Comparison of ENCODE assay signal across 8 cellular contexts in the genomic region with DNA sequence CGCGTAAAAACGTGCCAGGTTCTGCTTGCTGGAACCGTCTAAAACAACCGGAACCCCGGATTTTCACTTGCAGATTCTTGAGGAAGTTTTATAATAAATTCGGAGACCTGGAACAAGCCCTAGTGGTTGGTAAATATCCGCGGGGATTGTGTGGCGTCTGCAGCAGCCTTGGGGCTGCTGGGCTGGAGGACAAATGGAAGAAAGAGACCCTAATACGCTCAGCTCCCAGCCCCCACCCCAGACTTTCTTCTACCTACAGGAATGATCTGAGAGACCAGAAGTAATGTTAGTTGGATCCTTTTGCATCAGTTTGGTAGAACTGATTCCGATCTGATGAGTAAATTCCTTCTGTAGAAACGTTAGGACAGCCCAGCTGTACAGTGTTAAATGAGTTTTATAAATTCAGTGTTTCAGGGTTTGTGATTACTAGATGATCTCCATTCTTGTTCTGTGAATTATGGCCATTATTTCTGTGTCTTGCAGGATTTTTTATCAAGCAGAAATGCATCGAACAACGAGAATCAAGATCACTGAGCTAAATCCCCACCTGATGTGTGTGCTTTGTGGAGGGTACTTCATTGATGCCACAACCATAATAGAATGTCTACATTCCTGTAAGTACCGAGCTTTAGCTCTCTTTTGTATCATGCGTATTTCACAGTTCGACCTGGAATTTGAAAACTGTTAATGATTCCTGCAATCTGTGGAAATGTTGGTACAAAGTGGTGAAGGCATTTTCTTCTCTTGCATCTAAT. TPM values are rescaled to one million over a fixed set of nuclear protein-coding genes. Genes with fewer than 3 reads are reported as not detected.
A peak's percentile ranks its signal among the peaks of the same experiment; 100 is the strongest.
DNase-seq lines count a peak whose midpoint lies in the region; ATAC-seq and TF ChIP-seq lines count a peak whose summit lies in the region.

No MANE protein-coding gene starts in this region.

- H3K27ac Mint-ChIP-seq in CD4-positive, CD25-positive, alpha-beta regulatory T cell, result peak overlapping the region; percentile 47 to 89 (median 64)

- ATAC-seq in CD4-positive, CD25-positive, alpha-beta regulatory T cell (ENCODE audit: low read depth in 2 of 2), result no peak
- no peak for ATAC-seq in GM21515 (IDR thresholded peaks at IDR 0.05; ENCODE audit: unreplicated experiment)

- peak overlapping the region; percentile 84 for H3K4me2 ChIP-seq in Loucy (ENCODE audit: low read depth, low read length, poor library complexity, severe bottlenecking)

- peaks cover 37% of the 10 kb centered on the region for H3K27me3 Mint-ChIP-seq in CD4-positive, CD25-positive, alpha-beta regulatory T cell

- peaks cover 37% of the 10 kb centered on the region for H3K4me1 ChIP-seq in CD4-positive, CD25-positive, alpha-beta regulatory T cell (ENCODE audit: control insufficient read depth, insufficient read depth, low read length, poor library complexity, severe bottlenecking)
- H3K4me1 ChIP-seq in Loucy (ENCODE audit: insufficient read depth, low read length, poor library complexity, severe bottlenecking) (peaks cover 17% of the 10 kb centered on the region), neuron (ENCODE audit: insufficient read depth, low read length) (peaks cover 37% of the 10 kb centered on the region)
- peaks cover 18% of the 10 kb centered on the region for H3K4me1 ChIP-seq in effector memory CD4-positive, alpha-beta T cell (ENCODE audit: control insufficient read depth, insufficient read depth, low read length, poor library complexity, severe bottlenecking)

- TF ChIP-seq CTCF in Loucy (conservative IDR thresholded peaks at IDR 0.05; ENCODE audit: low read length), result no peak

- H3K4me3 ChIP-seq in CD4-positive, CD25-positive, alpha-beta regulatory T cell (ENCODE audit: low read depth, low read length), result peak overlapping the region; percentile 69
- peak overlapping the region; percentile 75 for H3K4me3 ChIP-seq in Loucy (ENCODE audit: low read length, poor library complexity, severe bottlenecking)
- peak overlapping the region; percentile 59 for H3K4me3 ChIP-seq in effector memory CD4-positive, alpha-beta T cell (ENCODE audit: insufficient read depth, low read depth, low read length, poor library complexity, severe bottlenecking)
- H3K4me3 ChIP-seq in neuron (ENCODE audit: low read length), result peak overlapping the region; percentile 62

- H3K27ac ChIP-seq in CD4-positive, CD25-positive, alpha-beta regulatory T cell (ENCODE audit: insufficient read depth, low read length, poor library complexity, severe bottlenecking), result peak overlapping the region; percentile 71
- H3K27ac ChIP-seq in effector memory CD4-positive, alpha-beta T cell (ENCODE audit: insufficient read depth, low read length, poor library complexity, severe bottlenecking), result peak overlapping the region; percentile 61

- no peak for DNase-seq in CD4-positive, CD25-positive, alpha-beta regulatory T cell
- DNase-seq in effector memory CD4-positive, alpha-beta T cell, result no peak
- DNase-seq in germinal center (ENCODE audit: low spot score), result no peak
- no peak for DNase-seq in LoVo (ENCODE audit: low spot score)
- no peak for DNase-seq in MV-4-11 (lab: John Stamatoyannopoulos, UW)

- H3K27me3 ChIP-seq in CD4-positive, CD25-positive, alpha-beta regulatory T cell (ENCODE audit: control insufficient read depth, insufficient read depth, low read length), result peaks cover 15% of the 10 kb centered on the region
- H3K27me3 ChIP-seq in Loucy (ENCODE audit: insufficient read depth, low read length, poor library complexity, severe bottlenecking) (peaks cover 8% of the 10 kb centered on the region), neuron (ENCODE audit: insufficient read depth, low read length) (peaks cover 10% of the 10 kb centered on the region)
- peaks cover 10% of the 10 kb centered on the region for H3K27me3 ChIP-seq in effector memory CD4-positive, alpha-beta T cell (replicated peaks; ENCODE audit: control insufficient read depth, insufficient read depth, low read length, poor library complexity, severe bottlenecking)

- peak overlapping the region; percentile 67 for H3K9ac ChIP-seq in Loucy (ENCODE audit: low read depth, low read length, poor library complexity, severe bottlenecking)

- peak overlapping the region; percentile 86 to 91 (median 87) for H3K4me3 Mint-ChIP-seq in CD4-positive, CD25-positive, alpha-beta regulatory T cell

- no peak overlapping the region for H2AFZ ChIP-seq in Loucy (ENCODE audit: low read length)
- no peak overlapping the region for H2AFZ ChIP-seq in neuron (ENCODE audit: low read depth, low read length)

- H3K79me2 ChIP-seq in Loucy (ENCODE audit: insufficient read depth, low read length), result peaks cover 90% of the 10 kb centered on the region

- no peaks in the 10 kb centered on the region for H3K9me2 ChIP-seq in Loucy (replicated peaks; ENCODE audit: low read depth, low read length)

- H3F3A ChIP-seq in Loucy (ENCODE audit: low read depth), result no peaks in the 10 kb centered on the region

- peaks cover 12% of the 10 kb centered on the region for H3K36me3 Mint-ChIP-seq in CD4-positive, CD25-positive, alpha-beta regulatory T cell

- peaks cover 25 to 44% (median 38%) of the 10 kb centered on the region in 4 donors for H3K4me1 Mint-ChIP-seq in CD4-positive, CD25-positive, alpha-beta regulatory T cell

- H3K9me3 Mint-ChIP-seq in CD4-positive, CD25-positive, alpha-beta regulatory T cell, result peaks cover 0 to 4% (median 0%) of the 10 kb centered on the region in 7 donors

- H4K20me1 ChIP-seq in Loucy (ENCODE audit: insufficient read depth, low read length, poor library complexity, severe bottlenecking), result peaks cover 30% of the 10 kb centered on the region

- peaks cover 14% of the 10 kb centered on the region for H3K36me3 ChIP-seq in CD4-positive, CD25-positive, alpha-beta regulatory T cell (ENCODE audit: control insufficient read depth, insufficient read depth, low read length)
- H3K36me3 ChIP-seq in Loucy (ENCODE audit: insufficient read depth, low read length), result peaks cover 38% of the 10 kb centered on the region
- peaks cover 13% of the 10 kb centered on the region for H3K36me3 ChIP-seq in effector memory CD4-positive, alpha-beta T cell (ENCODE audit: control insufficient read depth, insufficient read depth, low read length)
- H3K36me3 ChIP-seq in neuron (ENCODE audit: insufficient read depth, low read length), result peaks cover 40% of the 10 kb centered on the region

- H3K9me3 ChIP-seq in CD4-positive, CD25-positive, alpha-beta regulatory T cell (ENCODE audit: control insufficient read depth in 2 of 2, low read length in 2 of 2), result no peaks in the 10 kb centered on the region
- H3K9me3 ChIP-seq in Loucy (ENCODE audit: insufficient read depth, low read depth, low read length) (no peaks in the 10 kb centered on the region), neuron (ENCODE audit: low read length) (peaks cover 2% of the 10 kb centered on the region)
- no peaks in the 10 kb centered on the region for H3K9me3 ChIP-seq in effector memory CD4-positive, alpha-beta T cell (ENCODE audit: control insufficient read depth, low read length)

RNA-seq across cellular contexts. Expression of a gene that starts 5.2 kb away (rescaled TPM):
- 35.3 TPM for total RNA-seq in CD4-positive, CD25-positive, alpha-beta regulatory T cell
- polyA plus RNA-seq in CD4-positive, CD25-positive, alpha-beta regulatory T cell, result 10 to 100 TPM; 27.0 to 35.3 (median 31.0) TPM

RNA-seq across cellular contexts. Expression of a gene that starts 9.9 kb away (rescaled TPM):
- 30.6 TPM for total RNA-seq in CD4-positive, CD25-positive, alpha-beta regulatory T cell
- polyA plus RNA-seq in CD4-positive, CD25-positive, alpha-beta regulatory T cell, result 10 to 100 TPM; 85.3 to 99.8 (median 93.6) TPM

RNA-seq across cellular contexts. Expression of a gene that starts 19.2 kb away (rescaled TPM):
- not detected for total RNA-seq in CD4-positive, CD25-positive, alpha-beta regulatory T cell
- under 1 TPM in 2 of 4 donors, not detected in 2; 0.15 to 0.18 TPM for polyA plus RNA-seq in CD4-positive, CD25-positive, alpha-beta regulatory T cell
